Comparison of ENCODE assay signal across 8 cellular contexts in genomic region chr1:152870831-152871730, GRCh38. TPM values are rescaled to one million over a fixed set of nuclear protein-coding genes. Genes with fewer than 3 reads are reported as not detected.
DNase-seq lines count a peak whose midpoint lies in the region; ATAC-seq and TF ChIP-seq lines count a peak whose summit lies in the region.

No MANE protein-coding gene starts in this region.

- no peaks in the 10 kb centered on the region for H3K4me1 Mint-ChIP-seq in naive thymus-derived CD4-positive, alpha-beta T cell

- POLR2A ChIA-PET in naive thymus-derived CD4-positive, alpha-beta T cell (lab: Charles Lee) = no interaction called here

- intact Hi-C loops in esophagus squamous epithelium (cut with DNase I) = loop anchor here (2.0 to 5.0 kb wide), 2 partner anchors 56 to 320 kb away; no protein-coding TSS in a partner anchor
- intact Hi-C loops in naive thymus-derived CD4-positive, alpha-beta T cell (cut with micrococcal nuclease) = loop anchor here in 1 of 2 donors (5.0 kb wide), 1 partner anchor 406 kb away; no protein-coding TSS in a partner anchor

- CTCF ChIA-PET in naive thymus-derived CD4-positive, alpha-beta T cell (lab: Charles Lee) = no interaction called here

- ATAC-seq in naive thymus-derived CD4-positive, alpha-beta T cell = no peak
- ATAC-seq in GM18873 (IDR thresholded peaks at IDR 0.05; ENCODE audit: low FRiP score, unreplicated experiment) = no peak
- ATAC-seq in HG03139 (IDR thresholded peaks at IDR 0.05; ENCODE audit: unreplicated experiment) = no peak

- no peaks in the 10 kb centered on the region for H3K9me3 ChIP-seq in cardiac muscle cell (ENCODE audit: low read depth)
- no peaks in the 10 kb centered on the region for H3K9me3 ChIP-seq in right atrium auricular region
- H3K9me3 ChIP-seq in esophagus squamous epithelium = no peaks in the 10 kb centered on the region
- H3K9me3 ChIP-seq in naive thymus-derived CD4-positive, alpha-beta T cell (ENCODE audit: control insufficient read depth in 2 of 3, low read length in 3 of 3) = no peaks in the 10 kb centered on the region

- H3K9me3 Mint-ChIP-seq in naive thymus-derived CD4-positive, alpha-beta T cell = no peaks in the 10 kb centered on the region

- H3K4me3 ChIP-seq in cardiac muscle cell (no peak overlapping the region), right atrium auricular region (no peak overlapping the region), esophagus squamous epithelium (no peak overlapping the region)
- no peak overlapping the region for H3K4me3 ChIP-seq in naive thymus-derived CD4-positive, alpha-beta T cell (ENCODE audit: low read length)

- H3K27me3 Mint-ChIP-seq in naive thymus-derived CD4-positive, alpha-beta T cell = peaks cover 4 to 21% (median 12%) of the 10 kb centered on the region in 5 donors

- H3K27ac ChIP-seq in cardiac muscle cell = no peak overlapping the region
- H3K27ac ChIP-seq in right atrium auricular region = no peak overlapping the region
- H3K27ac ChIP-seq in esophagus squamous epithelium = no peak overlapping the region
- H3K27ac ChIP-seq in naive thymus-derived CD4-positive, alpha-beta T cell (ENCODE audit: low read depth, low read length) = no peak overlapping the region

- H3K4me1 ChIP-seq in cardiac muscle cell (ENCODE audit: low read depth) (no peaks in the 10 kb centered on the region), right atrium auricular region (no peaks in the 10 kb centered on the region), esophagus squamous epithelium (peaks cover 0 to 4% (median 0%) of the 10 kb centered on the region in 3 donors)
- H3K4me1 ChIP-seq in naive thymus-derived CD4-positive, alpha-beta T cell (ENCODE audit: control insufficient read depth in 2 of 2, insufficient read depth in 2 of 2, low read length in 2 of 2) = no peaks in the 10 kb centered on the region

- no peaks in the 10 kb centered on the region for H3K27me3 ChIP-seq in cardiac muscle cell
- no peaks in the 10 kb centered on the region for H3K27me3 ChIP-seq in right atrium auricular region
- no peaks in the 10 kb centered on the region for H3K27me3 ChIP-seq in esophagus squamous epithelium
- H3K27me3 ChIP-seq in naive thymus-derived CD4-positive, alpha-beta T cell (ENCODE audit: control insufficient read depth in 2 of 2, insufficient read depth in 2 of 2, low read length in 2 of 2) = no peaks in the 10 kb centered on the region

- H3K36me3 ChIP-seq in cardiac muscle cell (no peaks in the 10 kb centered on the region), right atrium auricular region (no peaks in the 10 kb centered on the region), esophagus squamous epithelium (no peaks in the 10 kb centered on the region)
- no peaks in the 10 kb centered on the region for H3K36me3 ChIP-seq in naive thymus-derived CD4-positive, alpha-beta T cell (ENCODE audit: control insufficient read depth in 2 of 3, insufficient read depth in 3 of 3, low read length in 3 of 3)

- H3K27ac Mint-ChIP-seq in naive thymus-derived CD4-positive, alpha-beta T cell = no peak overlapping the region

- DNase-seq in cardiac muscle cell (ENCODE audit: low read depth in 1 of 2, low spot score in 1 of 2) (peak; percentile 4 to 25), right atrium auricular region (ENCODE audit: low spot score) (no peak), NCI-H460 (ENCODE audit: extremely low read depth, low read depth) (peak; percentile 33), esophagus squamous epithelium (lab: John Stamatoyannopoulos, UW) (no peak), amygdala (lab: John Stamatoyannopoulos, UW) (no peak)
- DNase-seq in naive thymus-derived CD4-positive, alpha-beta T cell = no peak

- H3K36me3 Mint-ChIP-seq in naive thymus-derived CD4-positive, alpha-beta T cell = no peaks in the 10 kb centered on the region

- TF ChIP-seq CTCF in cardiac muscle cell (IDR thresholded peaks at IDR 0.05; ENCODE audit: low read depth, low read length) = peak; percentile 18
- no peak for TF ChIP-seq CTCF in right atrium auricular region (IDR thresholded peaks at IDR 0.05)
- peak in 5 of 6 experiments; percentile 42 to 84 (median 60) for TF ChIP-seq CTCF in esophagus squamous epithelium (IDR thresholded peaks at IDR 0.05)

- TF ChIP-seq POLR2A in esophagus squamous epithelium (IDR thresholded peaks at IDR 0.05) = no peak

- H3K4me3 Mint-ChIP-seq in naive thymus-derived CD4-positive, alpha-beta T cell = no peak overlapping the region

- 47 to 50% methylated on average over 14 to 15 of the region's 17 CpGs for WGBS in esophagus squamous epithelium, 2 donors

RNA-seq across cellular contexts. Expression of gene SMCP, which starts 7.0 kb away (rescaled TPM):
- total RNA-seq in cardiac muscle cell (not detected in 2 replicates), right atrium auricular region (not detected), esophagus squamous epithelium (not detected)
- polyA plus RNA-seq in cardiac muscle cell = not detected in 2 replicates
- total RNA-seq in NCI-H460 (2014; rRNA removed; shearing (Covaris generic)) = not detected in 2 replicates
- not detected in 2 replicates for polyA plus RNA-seq in NCI-H460 (2014; cell fraction: nucleus; rRNA removed)
- total RNA-seq in naive thymus-derived CD4-positive, alpha-beta T cell = not detected
- not detected for polyA plus RNA-seq in naive thymus-derived CD4-positive, alpha-beta T cell

RNA-seq across cellular contexts. Expression of gene LCE7A, which starts 11.3 kb away (rescaled TPM):
- total RNA-seq in cardiac muscle cell (not detected in 2 replicates), right atrium auricular region (not detected), esophagus squamous epithelium (not detected)
- not detected in 2 replicates for polyA plus RNA-seq in cardiac muscle cell
- total RNA-seq in NCI-H460 (2014; rRNA removed; shearing (Covaris generic)) = not detected in 2 replicates
- not detected in 2 replicates for polyA plus RNA-seq in NCI-H460 (2014; cell fraction: nucleus; rRNA removed)
- not detected for total RNA-seq in naive thymus-derived CD4-positive, alpha-beta T cell
- polyA plus RNA-seq in naive thymus-derived CD4-positive, alpha-beta T cell = not detected

RNA-seq across cellular contexts. Expression of gene LCE6A, which starts 28.4 kb away (rescaled TPM):
- not detected in 2 replicates for total RNA-seq in cardiac muscle cell
- polyA plus RNA-seq in cardiac muscle cell = not detected in 2 replicates
- not detected for total RNA-seq in right atrium auricular region
- total RNA-seq in NCI-H460 (2014; rRNA removed; shearing (Covaris generic)) = not detected in 2 replicates
- not detected in 2 replicates for polyA plus RNA-seq in NCI-H460 (2014; cell fraction: nucleus; rRNA removed)
- not detected for total RNA-seq in esophagus squamous epithelium
- not detected for total RNA-seq in naive thymus-derived CD4-positive, alpha-beta T cell
- polyA plus RNA-seq in naive thymus-derived CD4-positive, alpha-beta T cell = not detected

RNA-seq across cellular contexts. Expression of gene IVL, which starts 37.3 kb away (rescaled TPM):
- total RNA-seq in cardiac muscle cell (not detected in 2 replicates), right atrium auricular region (not detected), esophagus squamous epithelium (100 to 1,000 TPM; 155 to 336 (median 262) TPM)
- not detected in 2 replicates for polyA plus RNA-seq in cardiac muscle cell
- not detected in 2 replicates for total RNA-seq in NCI-H460 (2014; rRNA removed; shearing (Covaris generic))
- not detected in 2 replicates for polyA plus RNA-seq in NCI-H460 (2014; cell fraction: nucleus; rRNA removed)
- not detected for total RNA-seq in naive thymus-derived CD4-positive, alpha-beta T cell
- polyA plus RNA-seq in naive thymus-derived CD4-positive, alpha-beta T cell = not detected

RNA-seq across cellular contexts. Expression of gene LCE1A, which starts 43.8 kb away (rescaled TPM):
- total RNA-seq in cardiac muscle cell (not detected in 2 replicates), right atrium auricular region (not detected), esophagus squamous epithelium (not detected)
- not detected in 2 replicates for polyA plus RNA-seq in cardiac muscle cell
- not detected in 2 replicates for total RNA-seq in NCI-H460 (2014; rRNA removed; shearing (Covaris generic))
- polyA plus RNA-seq in NCI-H460 (2014; cell fraction: nucleus; rRNA removed) = not detected in 2 replicates
- total RNA-seq in naive thymus-derived CD4-positive, alpha-beta T cell = not detected
- not detected for polyA plus RNA-seq in naive thymus-derived CD4-positive, alpha-beta T cell

Comparison
In these comparisons a context has a peak if more than half of its experiments do, and no peak if none do; other contexts are left out.
1. DNase-seq: peak in cardiac muscle cell (2 of 2) and NCI-H460 (single experiment); none in right atrium auricular region (single experiment), esophagus squamous epithelium (single experiment), amygdala (0 of 56) and naive thymus-derived CD4-positive, alpha-beta T cell (0 of 9).
2. CTCF ChIP-seq: peak in cardiac muscle cell (single experiment) and esophagus squamous epithelium (5 of 6); none in right atrium auricular region (0 of 2).